ENCODE assay signal across 22 cellular contexts in genomic region chr13:106640515-106640914, GRCh38.
DNase-seq lines count a peak whose midpoint lies in the region; ATAC-seq, FAIRE-seq and TF ChIP-seq lines count a peak whose summit lies in the region.
"Had no signal": no experiment of that assay in that cellular context is flagged by ENCODE, and none has a peak within 500 bp of the region (broad histone marks: within the 10 kb centered on the region; RNA-seq: fewer than 3 reads in every experiment).

No MANE protein-coding gene starts in this region.

- no peaks in the 10 kb centered on the region for H3K9me3 ChIP-seq in psoas muscle
- H3K9me3 ChIP-seq: A549, Caco-2 had no signal

- H3K27me3 ChIP-seq in psoas muscle (ENCODE audit: insufficient read depth in 3 of 3, low read length in 2 of 3) = no peaks in the 10 kb centered on the region
- H3K27me3 ChIP-seq: BLaER1 treated with 17β-estradiol and CSF1 and Interleukin-3, amounts not matched to agents 10 nM and 100 nM had no signal

- TF ChIP-seq POLR2A in H54 (IDR thresholded peaks at IDR 0.05; ENCODE audit: low read depth, low read length) = no peak

- no peaks in the 10 kb centered on the region for H3K36me3 Mint-ChIP-seq in activated T-helper 17 cell treated with anti-CD3 and anti-CD28 coated beads, Interleukin-2, amount 50 U/mL, for 72 hours (ENCODE audit: low read depth)
- no peaks in the 10 kb centered on the region for H3K36me3 Mint-ChIP-seq in neural crest cell (ENCODE audit: low read depth)
- H3K36me3 Mint-ChIP-seq: CD8-positive, alpha-beta T cell had no signal

- peak; percentile 20 for FAIRE-seq in H54 (lab: Jason Lieb, UNC)
- FAIRE-seq: A549, D721Med, G401.6, GM12891, GM19239 had no signal

- no peak overlapping the region for H3K4me3 Mint-ChIP-seq in activated T-helper 17 cell treated with anti-CD3 and anti-CD28 coated beads, Interleukin-2, amount 50 U/mL, for 72 hours
- no peak overlapping the region for H3K4me3 Mint-ChIP-seq in neural crest cell
- H3K4me3 Mint-ChIP-seq: B cell; CD4-positive, alpha-beta T cell; CD8-positive, alpha-beta T cell had no signal

- no peaks in the 10 kb centered on the region for H3K9me3 Mint-ChIP-seq in activated T-helper 17 cell treated with anti-CD3 and anti-CD28 coated beads, Interleukin-2, amount 50 U/mL, for 72 hours
- peaks cover 4% of the 10 kb centered on the region for H3K9me3 Mint-ChIP-seq in neural crest cell
- H3K9me3 Mint-ChIP-seq: CD4-positive, alpha-beta T cell; CD8-positive, alpha-beta T cell had no signal

- WGBS in psoas muscle, 3 donors = 92 to 95% (median 95%) methylated on average over 5 of the region's 5 CpGs

- H3K27me3 Mint-ChIP-seq in activated T-helper 17 cell treated with anti-CD3 and anti-CD28 coated beads, Interleukin-2, amount 50 U/mL, for 72 hours = peaks cover 29% of the 10 kb centered on the region
- H3K27me3 Mint-ChIP-seq in neural crest cell (ENCODE audit: low read depth) = no peaks in the 10 kb centered on the region

- H3K27ac Mint-ChIP-seq in activated T-helper 17 cell treated with anti-CD3 and anti-CD28 coated beads, Interleukin-2, amount 50 U/mL, for 72 hours = no peak overlapping the region
- H3K27ac Mint-ChIP-seq in neural crest cell (ENCODE audit: unreplicated experiment) = peak overlapping the region; percentile 50
- H3K27ac Mint-ChIP-seq: B cell; CD4-positive, alpha-beta T cell; CD8-positive, alpha-beta T cell had no signal

- no peaks in the 10 kb centered on the region for H3K4me1 Mint-ChIP-seq in activated T-helper 17 cell treated with anti-CD3 and anti-CD28 coated beads, Interleukin-2, amount 50 U/mL, for 72 hours
- no peaks in the 10 kb centered on the region for H3K4me1 Mint-ChIP-seq in neural crest cell
- H3K4me1 Mint-ChIP-seq: B cell had no signal

- DNase-seq in H54 (ENCODE audit: insufficient read length, low spot score) = no peak
- no peak for DNase-seq in neural crest cell (ENCODE audit: low read depth, low spot score)
- DNase-seq in middle frontal gyrus (ENCODE audit: extremely low spot score, low spot score) = no peak
- DNase-seq in psoas muscle = no peak
- DNase-seq in mucosa of gallbladder (ENCODE audit: low spot score) = no peak
- DNase-seq: AML-193; Caco-2; Calu3; CD4-positive, alpha-beta T cell; CD8-positive, alpha-beta T cell; DMS79 treated with DMSO at 0.1 percent for 48 hours; GF-D8 had no signal

- peak; percentile 18 for ATAC-seq in activated T-helper 17 cell treated with anti-CD3 and anti-CD28 coated beads, Interleukin-2, amount 50 U/mL, for 72 hours (replicated peaks)
- no peak for ATAC-seq in psoas muscle
- ATAC-seq: A549; CD8-positive, alpha-beta T cell had no signal

- TF ChIP-seq CTCF in neural crest cell (conservative IDR thresholded peaks at IDR 0.05) (no peak), psoas muscle (IDR thresholded peaks at IDR 0.05) (no peak)

- no peak overlapping the region for H3K27ac ChIP-seq in psoas muscle
- H3K27ac ChIP-seq: 22Rv1; A549; BLaER1 treated with 17β-estradiol and CSF1 and Interleukin-3, amounts not matched to agents 10 nM and 100 nM; C4-2B had no signal

- no peaks in the 10 kb centered on the region for H3K4me1 ChIP-seq in psoas muscle
- H3K4me1 ChIP-seq: A549; BLaER1 treated with 17β-estradiol and CSF1 and Interleukin-3, amounts not matched to agents 10 nM and 100 nM; Caco-2 had no signal

- no peaks in the 10 kb centered on the region for H3K36me3 ChIP-seq in psoas muscle (ENCODE audit: insufficient read depth in 1 of 2, low read depth in 1 of 2)
- H3K36me3 ChIP-seq: BLaER1 treated with 17β-estradiol and CSF1 and Interleukin-3, amounts not matched to agents 10 nM and 100 nM had no signal

- H3K4me3 ChIP-seq in psoas muscle = no peak overlapping the region
- H3K4me3 ChIP-seq: A549; BLaER1 treated with 17β-estradiol and CSF1 and Interleukin-3, amounts not matched to agents 10 nM and 100 nM had no signal

- intact Hi-C loops in psoas muscle (cut with DNase I) = no loop called here
